ENCODE assay signal across 10 cellular contexts in genomic region chr9:130685104-130685503, GRCh38. TPM values are rescaled to one million over a fixed set of nuclear protein-coding genes. Genes with fewer than 3 reads are reported as not detected.
"Had no signal": no experiment of that assay in that cellular context is flagged by ENCODE, and none has a peak within 500 bp of the region (broad histone marks: within the 10 kb centered on the region; RNA-seq: fewer than 3 reads in every experiment).

No MANE protein-coding gene starts in this region.

- H3K27ac ChIP-seq: HL-60, KMS-11 had no signal

- FAIRE-seq: H1, H54 had no signal

- DNase-seq: H9, HCEC 1CT, HFFc6, IMR-90, KBM-7 had no signal

- H2AFZ ChIP-seq: GM23338 had no signal

- H3K4me2 ChIP-seq: GM23338, KMS-11 had no signal

- H3K4me3 Mint-ChIP-seq: GM23338, H9, HFFc6 had no signal

- H3K9ac ChIP-seq: KMS-11 had no signal

- H3K4me3 ChIP-seq: GM23338 had no signal

- ATAC-seq: GM23338 had no signal

- H3K27ac Mint-ChIP-seq: GM23338, H9, HFFc6 had no signal

RNA-seq across cellular contexts. Expression of gene PRDM12, which starts 20.7 kb away (rescaled TPM):
- total RNA-seq: GM23338, H9, IMR-90 had no signal
- polyA plus RNA-seq: IMR-90 had no signal
